4 cellular contexts compared by ENCODE assay signal in the genomic region with DNA sequence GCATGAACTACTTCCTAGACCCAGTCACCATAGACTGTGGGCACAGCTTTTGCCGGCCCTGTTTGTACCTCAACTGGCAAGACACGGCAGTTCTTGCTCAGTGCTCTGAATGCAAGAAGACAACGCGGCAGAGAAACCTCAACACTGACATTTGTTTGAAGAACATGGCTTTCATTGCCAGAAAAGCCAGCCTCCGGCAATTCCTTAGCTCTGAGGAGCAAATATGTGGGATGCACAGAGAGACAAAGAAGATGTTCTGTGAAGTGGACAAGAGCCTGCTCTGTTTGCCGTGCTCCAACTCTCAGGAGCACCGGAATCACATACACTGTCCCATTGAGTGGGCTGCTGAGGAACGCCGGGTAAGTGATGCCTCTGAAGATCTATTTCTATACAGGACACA. TPM values are rescaled to one million over a fixed set of nuclear protein-coding genes. Genes with fewer than 3 reads are reported as not detected.
"Had no signal": no experiment of that assay in that cellular context is flagged by ENCODE, and none has a peak within 500 bp of the region (broad histone marks: within the 10 kb centered on the region; RNA-seq: fewer than 3 reads in every experiment).

No MANE protein-coding gene starts in this region.

RNA-seq across cellular contexts. Expression of a gene that starts 2.4 kb away (rescaled TPM):
- total RNA-seq: LHCN-M2, M059J, MCF 10A, NCI-H460 had no signal

RNA-seq across cellular contexts. Expression of a gene that starts 28.9 kb away (rescaled TPM):
- total RNA-seq: LHCN-M2, M059J, MCF 10A, NCI-H460 had no signal

RNA-seq across cellular contexts. Expression of a gene that starts 46.9 kb away (rescaled TPM):
- total RNA-seq: LHCN-M2, M059J, MCF 10A, NCI-H460 had no signal

RNA-seq across cellular contexts. Expression of a gene that starts 50.7 kb away (rescaled TPM):
- total RNA-seq: LHCN-M2, M059J, MCF 10A, NCI-H460 had no signal

RNA-seq across cellular contexts. Expression of a gene that starts 58.5 kb away (rescaled TPM):
- total RNA-seq: LHCN-M2, M059J, MCF 10A, NCI-H460 had no signal
